Comparison of ENCODE assay signal across 1 cellular context in the genomic region with DNA sequence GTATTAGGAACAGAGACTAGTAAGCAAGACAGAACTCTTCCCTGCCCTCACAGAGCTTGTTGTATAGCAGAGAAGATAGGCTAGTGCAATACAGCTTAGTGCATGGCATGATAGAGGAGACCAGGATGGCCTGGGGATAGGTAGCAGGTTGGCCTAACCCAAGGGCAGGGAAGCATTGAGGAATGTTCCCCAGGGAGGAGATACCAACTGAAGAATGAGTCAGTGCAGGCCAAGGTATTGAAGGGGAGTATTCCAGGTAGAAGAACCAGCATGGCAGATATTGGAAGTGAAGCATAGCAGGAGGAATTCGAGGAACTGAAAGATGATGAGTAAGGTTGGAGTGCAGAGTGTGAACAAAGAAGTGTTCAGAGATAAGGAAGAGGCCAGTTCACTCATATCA.
TF ChIP-seq lines count a peak whose summit lies in the region.

No MANE protein-coding gene starts in this region.

TF ChIP-seq in GM23338, 12 proteins besides CTCF, POLR2A, EP300 and RAD21 (continued from another document):
- TF ChIP-seq, protein P1, sequence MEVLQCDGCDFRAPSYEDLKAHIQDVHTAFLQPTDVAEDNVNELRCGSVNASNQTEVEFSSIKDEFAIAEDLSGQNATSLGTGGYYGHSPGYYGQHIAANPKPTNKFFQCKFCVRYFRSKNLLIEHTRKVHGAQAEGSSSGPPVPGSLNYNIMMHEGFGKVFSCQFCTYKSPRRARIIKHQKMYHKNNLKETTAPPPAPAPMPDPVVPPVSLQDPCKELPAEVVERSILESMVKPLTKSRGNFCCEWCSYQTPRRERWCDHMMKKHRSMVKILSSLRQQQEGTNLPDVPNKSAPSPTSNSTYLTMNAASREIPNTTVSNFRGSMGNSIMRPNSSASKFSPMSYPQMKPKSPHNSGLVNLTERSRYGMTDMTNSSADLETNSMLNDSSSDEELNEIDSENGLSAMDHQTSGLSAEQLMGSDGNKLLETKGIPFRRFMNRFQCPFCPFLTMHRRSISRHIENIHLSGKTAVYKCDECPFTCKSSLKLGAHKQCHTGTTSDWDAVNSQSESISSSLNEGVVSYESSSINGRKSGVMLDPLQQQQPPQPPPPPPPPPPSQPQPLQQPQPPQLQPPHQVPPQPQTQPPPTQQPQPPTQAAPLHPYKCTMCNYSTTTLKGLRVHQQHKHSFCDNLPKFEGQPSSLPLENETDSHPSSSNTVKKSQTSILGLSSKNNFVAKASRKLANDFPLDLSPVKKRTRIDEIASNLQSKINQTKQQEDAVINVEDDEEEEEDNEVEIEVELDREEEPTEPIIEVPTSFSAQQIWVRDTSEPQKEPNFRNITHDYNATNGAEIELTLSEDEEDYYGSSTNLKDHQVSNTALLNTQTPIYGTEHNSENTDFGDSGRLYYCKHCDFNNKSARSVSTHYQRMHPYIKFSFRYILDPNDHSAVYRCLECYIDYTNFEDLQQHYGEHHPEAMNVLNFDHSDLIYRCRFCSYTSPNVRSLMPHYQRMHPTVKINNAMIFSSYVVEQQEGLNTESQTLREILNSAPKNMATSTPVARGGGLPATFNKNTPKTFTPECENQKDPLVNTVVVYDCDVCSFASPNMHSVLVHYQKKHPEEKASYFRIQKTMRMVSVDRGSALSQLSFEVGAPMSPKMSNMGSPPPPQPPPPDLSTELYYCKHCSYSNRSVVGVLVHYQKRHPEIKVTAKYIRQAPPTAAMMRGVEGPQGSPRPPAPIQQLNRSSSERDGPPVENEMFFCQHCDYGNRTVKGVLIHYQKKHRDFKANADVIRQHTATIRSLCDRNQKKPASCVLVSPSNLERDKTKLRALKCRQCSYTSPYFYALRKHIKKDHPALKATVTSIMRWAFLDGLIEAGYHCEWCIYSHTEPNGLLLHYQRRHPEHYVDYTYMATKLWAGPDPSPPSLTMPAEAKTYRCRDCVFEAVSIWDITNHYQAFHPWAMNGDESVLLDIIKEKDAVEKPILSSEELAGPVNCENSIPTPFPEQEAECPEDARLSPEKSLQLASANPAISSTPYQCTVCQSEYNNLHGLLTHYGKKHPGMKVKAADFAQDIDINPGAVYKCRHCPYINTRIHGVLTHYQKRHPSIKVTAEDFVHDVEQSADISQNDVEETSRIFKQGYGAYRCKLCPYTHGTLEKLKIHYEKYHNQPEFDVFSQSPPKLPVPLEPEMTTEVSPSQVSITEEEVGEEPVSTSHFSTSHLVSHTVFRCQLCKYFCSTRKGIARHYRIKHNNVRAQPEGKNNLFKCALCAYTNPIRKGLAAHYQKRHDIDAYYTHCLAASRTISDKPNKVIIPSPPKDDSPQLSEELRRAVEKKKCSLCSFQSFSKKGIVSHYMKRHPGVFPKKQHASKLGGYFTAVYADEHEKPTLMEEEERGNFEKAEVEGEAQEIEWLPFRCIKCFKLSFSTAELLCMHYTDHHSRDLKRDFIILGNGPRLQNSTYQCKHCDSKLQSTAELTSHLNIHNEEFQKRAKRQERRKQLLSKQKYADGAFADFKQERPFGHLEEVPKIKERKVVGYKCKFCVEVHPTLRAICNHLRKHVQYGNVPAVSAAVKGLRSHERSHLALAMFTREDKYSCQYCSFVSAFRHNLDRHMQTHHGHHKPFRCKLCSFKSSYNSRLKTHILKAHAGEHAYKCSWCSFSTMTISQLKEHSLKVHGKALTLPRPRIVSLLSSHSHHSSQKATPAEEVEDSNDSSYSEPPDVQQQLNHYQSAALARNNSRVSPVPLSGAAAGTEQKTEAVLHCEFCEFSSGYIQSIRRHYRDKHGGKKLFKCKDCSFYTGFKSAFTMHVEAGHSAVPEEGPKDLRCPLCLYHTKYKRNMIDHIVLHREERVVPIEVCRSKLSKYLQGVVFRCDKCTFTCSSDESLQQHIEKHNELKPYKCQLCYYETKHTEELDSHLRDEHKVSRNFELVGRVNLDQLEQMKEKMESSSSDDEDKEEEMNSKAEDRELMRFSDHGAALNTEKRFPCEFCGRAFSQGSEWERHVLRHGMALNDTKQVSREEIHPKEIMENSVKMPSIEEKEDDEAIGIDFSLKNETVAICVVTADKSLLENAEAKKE (CRISPR knock-in tag; IDR thresholded peaks at IDR 0.05) = no peak
- TF ChIP-seq ZNF331 (CRISPR knock-in tag; IDR thresholded peaks at IDR 0.05; ENCODE audit: low read depth) (no peak), POLR2AphosphoS5 (IDR thresholded peaks at IDR 0.05; ENCODE audit: low read depth) (no peak), STAT1 (IDR thresholded peaks at IDR 0.05; ENCODE audit: unreplicated experiment) (no peak)
